6 cellular contexts compared by ENCODE assay signal in the genomic region with DNA sequence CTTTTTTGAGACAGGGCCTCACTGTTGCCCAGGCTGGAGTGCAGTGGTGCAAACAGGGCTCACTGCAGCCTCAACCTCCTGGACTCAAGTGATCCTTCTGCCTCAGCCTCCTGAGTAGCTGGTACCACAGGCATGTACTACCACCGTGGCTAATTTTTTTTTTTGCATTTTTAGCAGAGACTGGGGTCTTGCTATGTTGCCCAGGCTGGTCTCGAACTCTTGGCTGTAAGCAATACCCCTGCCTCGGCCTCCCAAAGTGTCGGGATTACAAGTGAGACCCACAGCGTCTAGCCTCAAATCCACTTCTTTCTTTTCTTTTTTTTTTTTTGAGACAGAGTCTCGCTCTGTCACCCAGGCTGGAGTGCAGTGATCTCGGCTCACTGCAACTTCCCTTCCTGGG. TPM values are rescaled to one million over a fixed set of nuclear protein-coding genes. Genes with fewer than 3 reads are reported as not detected.
"Had no signal": no experiment of that assay in that cellular context is flagged by ENCODE, and none has a peak within 500 bp of the region (broad histone marks: within the 10 kb centered on the region; RNA-seq: fewer than 3 reads in every experiment).

No MANE protein-coding gene starts in this region.

RNA-seq across cellular contexts. Expression of gene TEX52, which starts 6.6 kb away (rescaled TPM):
- total RNA-seq: M059J, PC-3, Right ventricle myocardium superior, SJSA1 had no signal
- polyA plus RNA-seq: SK-N-SH had no signal

RNA-seq across cellular contexts. Expression of gene NRIP2, which starts 28.6 kb away (rescaled TPM):
- total RNA-seq: M059J, PC-3, Peyer's patch had no signal
- polyA plus RNA-seq: SK-N-SH had no signal
